13 cellular contexts compared by ENCODE assay signal in genomic region chr13:19817510-19818158, GRCh38.
"Had no signal": no experiment of that assay in that cellular context is flagged by ENCODE, and none has a peak within 500 bp of the region (broad histone marks: within the 10 kb centered on the region; RNA-seq: fewer than 3 reads in every experiment).

No MANE protein-coding gene starts in this region.

- H3K9ac ChIP-seq: neural progenitor cell had no signal

- H3K4me2 ChIP-seq: neural progenitor cell, smooth muscle cell had no signal

- FAIRE-seq: astrocyte had no signal

- H3K9me3 ChIP-seq: testis had no signal

- DNase-seq: foreskin melanocyte, hippocampal formation, mammary epithelial cell had no signal

- H3K27me3 Mint-ChIP-seq: activated naive CD4-positive, alpha-beta T cell treated with anti-CD3 and anti-CD28 coated beads, Interleukin-2, amount 50 U/mL, for 24 hours; effector memory CD8-positive, alpha-beta T cell; progenitor cell of endocrine pancreas had no signal

- H3K36me3 ChIP-seq: neural progenitor cell had no signal

- H3K27ac Mint-ChIP-seq: activated naive CD4-positive, alpha-beta T cell treated with anti-CD3 and anti-CD28 coated beads, Interleukin-2, amount 50 U/mL, for 24 hours; neural progenitor cell; stimulated activated effector memory CD8-positive, alpha-beta T cell treated with anti-CD3 and anti-CD28 coated beads, Interleukin-12 subunit alpha, Interleukin-12 subunit beta, amount 100 ng/mL, for 72 hours had no signal

- H3K4me3 ChIP-seq: neural progenitor cell, smooth muscle cell, testis had no signal

- H3K4me1 Mint-ChIP-seq: activated naive CD4-positive, alpha-beta T cell treated with anti-CD3 and anti-CD28 coated beads, Interleukin-2, amount 50 U/mL, for 24 hours; neural progenitor cell had no signal

- H3K4me1 ChIP-seq: neural progenitor cell, testis had no signal

- H3K27ac ChIP-seq: epithelial cell of prostate, neural progenitor cell, testis, VCaP had no signal

- H2AFZ ChIP-seq: neural progenitor cell had no signal

- H3K27me3 ChIP-seq: neural progenitor cell, testis had no signal

- H3K4me3 Mint-ChIP-seq: activated naive CD4-positive, alpha-beta T cell treated with anti-CD3 and anti-CD28 coated beads, Interleukin-2, amount 50 U/mL, for 24 hours; effector memory CD8-positive, alpha-beta T cell; neural progenitor cell; stimulated activated effector memory CD8-positive, alpha-beta T cell treated with anti-CD3 and anti-CD28 coated beads, Interleukin-12 subunit alpha, Interleukin-12 subunit beta, amount 100 ng/mL, for 72 hours had no signal

- H3K9me3 Mint-ChIP-seq: activated naive CD4-positive, alpha-beta T cell treated with anti-CD3 and anti-CD28 coated beads, Interleukin-2, amount 50 U/mL, for 24 hours; effector memory CD8-positive, alpha-beta T cell; neural progenitor cell; stimulated activated effector memory CD8-positive, alpha-beta T cell treated with anti-CD3 and anti-CD28 coated beads, Interleukin-12 subunit alpha, Interleukin-12 subunit beta, amount 100 ng/mL, for 72 hours had no signal
